In the genomic region with DNA sequence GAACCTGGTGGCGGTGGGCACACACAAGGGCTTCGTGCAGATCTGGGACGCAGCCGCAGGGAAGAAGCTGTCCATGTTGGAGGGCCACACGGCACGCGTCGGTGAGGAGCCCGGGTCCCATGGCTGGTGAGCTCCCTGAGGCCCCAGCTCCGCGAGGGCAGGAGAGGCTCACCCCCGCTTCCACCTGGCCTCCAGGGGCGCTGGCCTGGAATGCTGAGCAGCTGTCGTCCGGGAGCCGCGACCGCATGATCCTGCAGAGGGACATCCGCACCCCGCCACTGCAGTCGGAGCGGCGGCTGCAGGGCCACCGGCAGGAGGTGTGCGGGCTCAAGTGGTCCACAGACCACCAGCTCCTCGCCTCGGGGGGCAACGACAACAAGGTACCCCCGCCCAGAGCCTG, we compare ENCODE assay signal across 24 cellular contexts. TPM values are rescaled to one million over a fixed set of nuclear protein-coding genes. Genes with fewer than 3 reads are reported as not detected.
"Had no signal": no experiment of that assay in that cellular context is flagged by ENCODE, and none has a peak within 500 bp of the region (broad histone marks: within the 10 kb centered on the region; RNA-seq: fewer than 3 reads in every experiment).

No MANE protein-coding gene starts in this region.

- H3K4me2 ChIP-seq: SK-N-SH had no signal

- H3K27me3 ChIP-seq: MG63 had no signal

- H3K4me3 ChIP-seq: MG63 had no signal

- H3K9ac ChIP-seq: SK-N-SH had no signal

- H3K9me3 ChIP-seq: MG63, SK-N-SH had no signal

- FAIRE-seq: RCC 7860 had no signal

- DNase-seq: Karpas-422, KG1, MG63, NCI-H1092, NCI-H1105 treated with DMSO at 0.1 percent for 48 hours, NCI-H1436, NCI-H187, NCI-H2029, NCI-H2081 treated with DMSO at 0.1 percent for 48 hours, NCI-H2171, NCI-H226, NCI-H446, NCI-H510A, NCI-H524 treated with DMSO at 0.1 percent for 48 hours, NCI-H69, NCI-H774, RPMI8226, SHP77, SK-N-SH, SW 1271, T-cell had no signal

RNA-seq across cellular contexts. Expression of a gene that starts 7.3 kb away (rescaled TPM):
- total RNA-seq: HT1080, SK-MEL-5 had no signal
